ENCODE assay signal across 23 cellular contexts in genomic region chr1:100582943-100583342, GRCh38. TPM values are rescaled to one million over a fixed set of nuclear protein-coding genes. Genes with fewer than 3 reads are reported as not detected.
"Had no signal": no experiment of that assay in that cellular context is flagged by ENCODE, and none has a peak within 500 bp of the region (broad histone marks: within the 10 kb centered on the region; RNA-seq: fewer than 3 reads in every experiment).

No MANE protein-coding gene starts in this region.

- H3K27ac ChIP-seq: foreskin keratinocyte, lower lobe of right lung, prostate gland, stomach, uterus had no signal

- H3K27me3 Mint-ChIP-seq: dendritic cell treated with granulocyte-macrophage colony-stimulating factor and Interleukin-4, amounts not matched to agents 40 ng/mL and 50 ng/mL, for 4 days; stimulated activated memory B cell treated with anti-CD40 and anti-IgM and Interleukin-4, amounts not matched to agents 10 μg/mL and 1 μg/mL and 100 μg/mL, for 72 hours; T-helper 17 cell had no signal

- H3K9me3 ChIP-seq: lower lobe of right lung, prostate gland, stomach, uterus had no signal

- H3K4me3 Mint-ChIP-seq: activated naive CD8-positive, alpha-beta T cell treated with anti-CD3 and anti-CD28 coated beads for 36 hours; dendritic cell treated with granulocyte-macrophage colony-stimulating factor and Interleukin-4, amounts not matched to agents 40 ng/mL and 50 ng/mL, for 4 days; stimulated activated memory B cell treated with anti-CD40 and anti-IgM and Interleukin-4, amounts not matched to agents 10 μg/mL and 1 μg/mL and 100 μg/mL, for 72 hours; T-helper 17 cell had no signal

- H3K4me1 ChIP-seq: lower lobe of right lung, prostate gland, stomach, uterus had no signal

- H3K27me3 ChIP-seq: foreskin keratinocyte, stomach, uterus had no signal

- DNase-seq: activated CD4-positive, alpha-beta T cell treated with anti-CD3 and anti-CD28 coated beads for 4 hours; activated CD4-positive, alpha-beta T cell treated with anti-CD3 and anti-CD28 coated beads, Interleukin-2, amount 50 U/mL, for 48 hours; activated CD4-positive, CD25-positive, alpha-beta regulatory T cell; activated naive CD4-positive, alpha-beta T cell treated with Interleukin-2 at 50 U/mL for 16 hours; activated naive CD8-positive, alpha-beta T cell treated with anti-CD3 and anti-CD28 coated beads for 36 hours; activated T-cell treated with anti-CD3 and anti-CD28 coated beads, Interleukin-2, amount 50 U/mL, for 48 hours; amygdala; effector CD4-positive, alpha-beta T cell; foreskin keratinocyte; hippocampal formation; lower lobe of right lung; naive B cell; small intestine; stimulated activated CD4-positive, alpha-beta T cell treated with anti-CD3 and anti-CD28 coated beads, Interleukin-15, amount 100 ng/mL, for 24 hours; stomach; SW 1271; T-helper 17 cell; trophoblast cell; uterus had no signal

- H3K36me3 ChIP-seq: lower lobe of right lung, prostate gland, stomach, uterus had no signal

- H3K4me1 Mint-ChIP-seq: naive B cell had no signal

- H3K4me3 ChIP-seq: lower lobe of right lung, prostate gland, stomach, uterus had no signal

- ATAC-seq: foreskin keratinocyte; lower lobe of right lung; stimulated activated memory B cell treated with anti-CD40 and anti-IgM and Interleukin-4, amounts not matched to agents 10 μg/mL and 1 μg/mL and 100 μg/mL, for 72 hours; T-helper 17 cell had no signal

- H3K36me3 Mint-ChIP-seq: activated naive CD8-positive, alpha-beta T cell treated with anti-CD3 and anti-CD28 coated beads for 36 hours; naive B cell; stimulated activated memory B cell treated with anti-CD40 and anti-IgM and Interleukin-4, amounts not matched to agents 10 μg/mL and 1 μg/mL and 100 μg/mL, for 72 hours had no signal

- H3K27ac Mint-ChIP-seq: activated naive CD8-positive, alpha-beta T cell treated with anti-CD3 and anti-CD28 coated beads for 36 hours; dendritic cell treated with granulocyte-macrophage colony-stimulating factor and Interleukin-4, amounts not matched to agents 40 ng/mL and 50 ng/mL, for 4 days; stimulated activated memory B cell treated with anti-CD40 and anti-IgM and Interleukin-4, amounts not matched to agents 10 μg/mL and 1 μg/mL and 100 μg/mL, for 72 hours; T-helper 17 cell had no signal

RNA-seq across cellular contexts. Expression of gene GPR88, which starts 45.0 kb away (rescaled TPM):
- total RNA-seq: chondrocyte, foreskin keratinocyte had no signal
- polyA plus RNA-seq: foreskin keratinocyte had no signal
